ENCODE assay signal across 2 cellular contexts in genomic region chr1:209652873-209653401, GRCh38.
TF ChIP-seq lines count a peak whose summit lies in the region.

No MANE protein-coding gene starts in this region.

TF ChIP-seq in HEK293, 187 proteins besides CTCF, POLR2A, EP300 and RAD21 (continues in another document):
- TF ChIP-seq ZNF544 (tag by site-specific recombination; IDR thresholded peaks at IDR 0.05) (no peak), ZNF155 (tag by site-specific recombination; IDR thresholded peaks at IDR 0.05) (no peak), ZNF76 (tag by site-specific recombination; IDR thresholded peaks at IDR 0.05; ENCODE audit: borderline replicate concordance, low read depth) (no peak), ZNF747 (tag by site-specific recombination; IDR thresholded peaks at IDR 0.05) (no peak), GLI4 (tag by site-specific recombination; IDR thresholded peaks at IDR 0.05) (no peak), TRIM28 (IDR thresholded peaks at IDR 0.05; ENCODE audit: borderline replicate concordance, low read length) (no peak), PRDM2 (tag by site-specific recombination; IDR thresholded peaks at IDR 0.05; ENCODE audit: borderline replicate concordance) (no peak), ZFP41 (tag by site-specific recombination; IDR thresholded peaks at IDR 0.05; ENCODE audit: borderline replicate concordance) (no peak), SCRT2 (tag by site-specific recombination; IDR thresholded peaks at IDR 0.05) (peak; percentile 94), INSM2 (tag by site-specific recombination; IDR thresholded peaks at IDR 0.05) (no peak), ZNF423 (tag by site-specific recombination; IDR thresholded peaks at IDR 0.05) (no peak), KLF16 (tag by site-specific recombination; IDR thresholded peaks at IDR 0.05) (no peak), ZNF555 (tag by site-specific recombination; conservative IDR thresholded peaks at IDR 0.05) (no peak), ZNF580 (tag by site-specific recombination; IDR thresholded peaks at IDR 0.05) (no peak), HIC1 (tag by site-specific recombination; IDR thresholded peaks at IDR 0.05) (no peak), ZNF239 (tag by site-specific recombination; IDR thresholded peaks at IDR 0.05) (no peak), ZFP3 (tag by site-specific recombination; IDR thresholded peaks at IDR 0.05; ENCODE audit: low read depth) (no peak), ZNF664 (tag by site-specific recombination; IDR thresholded peaks at IDR 0.05) (no peak)

TF ChIP-seq in HepG2, 621 proteins besides CTCF, POLR2A, EP300 and RAD21:
- TF ChIP-seq PATZ1 (CRISPR knock-in tag; IDR thresholded peaks at IDR 0.05) (peak; percentile 86), KDM2A (CRISPR knock-in tag; IDR thresholded peaks at IDR 0.05; ENCODE audit: borderline replicate concordance, low read depth) (peak; percentile 24; the same call in 1 of the 2 replicates), FOSL2 (CRISPR knock-in tag; IDR thresholded peaks at IDR 0.05) (peak; percentile 78), BRF2 (CRISPR knock-in tag; IDR thresholded peaks at IDR 0.05) (no peak), CHCHD3 (CRISPR knock-in tag; IDR thresholded peaks at IDR 0.05) (no peak), ZNF331 (CRISPR knock-in tag; IDR thresholded peaks at IDR 0.05) (peak; percentile 38; the same call in 1 of the 2 replicates), ZNF362 (CRISPR knock-in tag; IDR thresholded peaks at IDR 0.05; ENCODE audit: borderline replicate concordance) (no peak), NFIC (IDR thresholded peaks at IDR 0.05; ENCODE audit: low read length) (0 out of 2 replicates have a peak, but pooled peaks have one; percentile 13), REST (IDR thresholded peaks at IDR 0.05; ENCODE audit: borderline replicate concordance in 1 of 2, low read depth in 1 of 2, low read length in 2 of 2) (0 out of 4 replicates have a peak, but pooled peaks of 1 of the 2 experiments have one; percentile 32), ZNF557 (CRISPR knock-in tag; IDR thresholded peaks at IDR 0.05) (0 out of 2 replicates have a peak, but pooled peaks have one; percentile 30), HNF4A (CRISPR knock-in tag; IDR thresholded peaks at IDR 0.05) (0 out of 2 replicates have a peak, but pooled peaks have one; percentile 6), GATAD2A (CRISPR knock-in tag; IDR thresholded peaks at IDR 0.05) (0 out of 2 replicates have a peak, but pooled peaks have one; percentile 17), PHF20 (CRISPR knock-in tag; IDR thresholded peaks at IDR 0.05) (no peak), ZNF670 (CRISPR knock-in tag; IDR thresholded peaks at IDR 0.05; ENCODE audit: borderline replicate concordance) (no peak), XRCC5 (optimal IDR thresholded peaks at IDR 0.05; ENCODE audit: low read length) (peak; percentile 38), ZNF264 (CRISPR knock-in tag; IDR thresholded peaks at IDR 0.05) (no peak)
